ENCODE assay signal across 35 cellular contexts in the genomic region with DNA sequence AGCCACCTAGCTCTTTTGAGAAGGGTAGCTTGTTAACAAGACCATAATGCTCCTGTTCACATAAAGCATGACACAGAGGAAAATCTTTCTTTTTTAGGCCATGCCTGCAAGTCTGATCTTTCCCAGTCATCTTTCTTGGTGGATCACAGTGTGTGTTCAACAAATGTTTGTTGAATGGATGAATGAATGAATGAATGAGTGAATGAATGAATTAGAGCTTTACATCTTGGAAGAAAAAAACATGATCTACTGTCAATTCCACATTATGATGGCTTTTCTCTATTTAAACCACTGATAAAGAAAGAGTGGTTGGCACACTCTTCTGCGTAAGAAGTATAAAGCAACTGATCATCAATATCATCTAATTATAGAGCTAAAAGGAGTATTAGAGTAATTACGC.
"Had no signal": no experiment of that assay in that cellular context is flagged by ENCODE, and none has a peak within 500 bp of the region (broad histone marks: within the 10 kb centered on the region; RNA-seq: fewer than 3 reads in every experiment).

No MANE protein-coding gene starts in this region.

- H3K27me3 ChIP-seq: MG63 had no signal

- H3K9me3 ChIP-seq: MG63 had no signal

- DNase-seq: Karpas-422, Kasumi-1, MG63, MM.1S, MV-4-11, NCI-H1048, NCI-H1092, NCI-H1092 treated with DMSO at 0.1 percent for 48 hours, NCI-H1105, NCI-H1105 treated with DMSO at 0.1 percent for 48 hours, NCI-H1417, NCI-H1417 treated with DMSO at 0.1 percent for 48 hours, NCI-H1436, NCI-H1436 treated with DMSO at 0.1 percent for 48 hours, NCI-H1694, NCI-H1694 treated with DMSO at 0.1 percent for 48 hours, NCI-H187, NCI-H187 treated with DMSO at 0.1 percent for 48 hours, NCI-H1930, NCI-H2029, NCI-H2029 treated with DMSO at 0.1 percent for 48 hours, NCI-H2081, NCI-H2081 treated with DMSO at 0.1 percent for 48 hours, NCI-H2107, NCI-H2171, NCI-H2171 treated with DMSO at 0.1 percent for 48 hours, NCI-H2227 treated with DMSO at 0.1 percent for 48 hours, NCI-H226, NCI-H345, NCI-H446, NCI-H446 treated with DMSO at 0.1 percent for 48 hours, NCI-H510A, NCI-H510A treated with DMSO at 0.1 percent for 48 hours, NCI-H524, NCI-H524 treated with DMSO at 0.1 percent for 48 hours had no signal

- H3K36me3 ChIP-seq: MG63 had no signal

- H3K4me3 ChIP-seq: MG63 had no signal
